Comparison of ENCODE assay signal across 18 cellular contexts in genomic region chr12:43132291-43132690, GRCh38.
DNase-seq lines count a peak whose midpoint lies in the region; ATAC-seq and TF ChIP-seq lines count a peak whose summit lies in the region.
"Had no signal": no experiment of that assay in that cellular context is flagged by ENCODE, and none has a peak within 500 bp of the region (broad histone marks: within the 10 kb centered on the region; RNA-seq: fewer than 3 reads in every experiment).

No MANE protein-coding gene starts in this region.

- peaks cover 10% of the 10 kb centered on the region for H3K4me1 Mint-ChIP-seq in MCF 10A (ENCODE audit: insufficient read depth, unreplicated experiment)
- H3K4me1 Mint-ChIP-seq in nephron: peaks cover 40% of the 10 kb centered on the region
- H3K4me1 Mint-ChIP-seq: CD14-positive monocyte; CD4-positive, alpha-beta memory T cell had no signal

- TF ChIP-seq CTCF in MCF 10A (IDR thresholded peaks at IDR 0.05; ENCODE audit: unreplicated experiment) (no peak), breast epithelium (IDR thresholded peaks at IDR 0.05) (no peak), nephron (IDR thresholded peaks at IDR 0.05; ENCODE audit: unreplicated experiment in 3 of 3) (no peak), lower lobe of right lung (IDR thresholded peaks at IDR 0.05) (no peak)

- H3K4me1 ChIP-seq in breast epithelium (no peaks in the 10 kb centered on the region), lower lobe of right lung (no peaks in the 10 kb centered on the region)
- H3K4me1 ChIP-seq: BLaER1 had no signal

- peak; percentile 34 for DNase-seq in MCF 10A (ENCODE audit: unreplicated experiment)
- DNase-seq in breast epithelium (ENCODE audit: low spot score in 2 of 2): no peak
- peak; percentile 2 for DNase-seq in fibroblast of gingiva (ENCODE audit: low read depth)
- DNase-seq in lower lobe of right lung: no peak
- no peak for DNase-seq in stimulated activated CD4-positive, alpha-beta T cell treated with anti-CD3 and anti-CD28 coated beads, Interleukin-1b, Interleukin-23, amount 100 ng/mL, for 48 hours
- no peak for DNase-seq in NCI-H2227 treated with DMSO at 0.1 percent for 48 hours (lab: John Stamatoyannopoulos, UW)
- no peak for DNase-seq in HuH-7 (ENCODE audit: low spot score)
- DNase-seq: CD4-positive, alpha-beta memory T cell; DMS153; DMS79 treated with DMSO at 0.1 percent for 48 hours; GF-D8; HCEC 1CT had no signal

- no peak overlapping the region for H3K4me3 ChIP-seq in breast epithelium
- no peak overlapping the region for H3K4me3 ChIP-seq in lower lobe of right lung
- H3K4me3 ChIP-seq: BLaER1, GM23338 had no signal

- POLR2A ChIA-PET in MCF 10A (lab: Yijun Ruan, JAX): interaction anchor here (1.5 kb wide), 1 partner anchor 12 kb away, joined by 4 read pairs; no protein-coding TSS in a partner anchor

- TF ChIP-seq POLR2A in breast epithelium (IDR thresholded peaks at IDR 0.05): no peak

- no peaks in the 10 kb centered on the region for H3K36me3 Mint-ChIP-seq in MCF 10A (ENCODE audit: insufficient read depth, unreplicated experiment)
- no peaks in the 10 kb centered on the region for H3K36me3 Mint-ChIP-seq in nephron (ENCODE audit: low read depth)
- H3K36me3 Mint-ChIP-seq: CD14-positive monocyte; CD4-positive, alpha-beta memory T cell had no signal

- no peak overlapping the region for H3K4me3 Mint-ChIP-seq in MCF 10A (ENCODE audit: unreplicated experiment)
- no peak overlapping the region for H3K4me3 Mint-ChIP-seq in nephron
- H3K4me3 Mint-ChIP-seq: CD14-positive monocyte; CD4-positive, alpha-beta memory T cell; GM23338 had no signal

- H3K27ac Mint-ChIP-seq in MCF 10A (ENCODE audit: low read depth, unreplicated experiment): no peak overlapping the region
- H3K27ac Mint-ChIP-seq in nephron: peak overlapping the region; percentile 35 to 82 (median 56)
- H3K27ac Mint-ChIP-seq: CD14-positive monocyte; CD4-positive, alpha-beta memory T cell; GM23338 had no signal

- H3K9me3 Mint-ChIP-seq in MCF 10A (ENCODE audit: unreplicated experiment) (peaks cover 10% of the 10 kb centered on the region), nephron (peaks cover 18% of the 10 kb centered on the region)

- H3K27me3 Mint-ChIP-seq in MCF 10A (ENCODE audit: insufficient read depth, unreplicated experiment) (no peaks in the 10 kb centered on the region), nephron (ENCODE audit: low read depth) (no peaks in the 10 kb centered on the region)
- H3K27me3 Mint-ChIP-seq: CD4-positive, alpha-beta memory T cell had no signal

- no peaks in the 10 kb centered on the region for H3K36me3 ChIP-seq in breast epithelium
- H3K36me3 ChIP-seq in lower lobe of right lung: no peaks in the 10 kb centered on the region
- H3K36me3 ChIP-seq: BLaER1 had no signal

- no peak for ATAC-seq in lower lobe of right lung

- BruUV-seq in MCF 10A (replicated peaks; lab: Mats Ljungman, UMichigan): no TSS peak

- intact Hi-C loops in MCF 10A (cut with micrococcal nuclease): no loop called here
- intact Hi-C loops in breast epithelium (cut with DNase I; ENCODE audit: low total_unique reads): loop anchor here (10.0 kb wide), 1 partner anchor 1647 kb away; no protein-coding TSS in a partner anchor
- intact Hi-C loops in lower lobe of right lung (cut with DNase I): no loop called here

- no peaks in the 10 kb centered on the region for H3K9me3 ChIP-seq in breast epithelium
- H3K9me3 ChIP-seq in lower lobe of right lung: no peaks in the 10 kb centered on the region
- H3K9me3 ChIP-seq: BLaER1 had no signal

- H3K27ac ChIP-seq in breast epithelium (no peak overlapping the region), lower lobe of right lung (no peak overlapping the region)
- H3K27ac ChIP-seq: 22Rv1, BLaER1, HL-60 had no signal

- CTCF ChIA-PET in MCF 10A (lab: Yijun Ruan, JAX): no interaction called here

- H3K27me3 ChIP-seq in breast epithelium (no peaks in the 10 kb centered on the region), lower lobe of right lung (ENCODE audit: low read depth) (no peaks in the 10 kb centered on the region)
- H3K27me3 ChIP-seq: BLaER1 had no signal

Comparison
In these comparisons a context has a peak if more than half of its experiments do, and no peak if none do; other contexts are left out.
1. DNase-seq: peak in MCF 10A (single experiment) and fibroblast of gingiva (single experiment); none in breast epithelium (0 of 2), lower lobe of right lung (single experiment), stimulated activated CD4-positive, alpha-beta T cell treated with anti-CD3 and anti-CD28 coated beads, Interleukin-1b, Interleukin-23, amount 100 ng/mL, for 48 hours (single experiment), NCI-H2227 treated with DMSO at 0.1 percent for 48 hours (single experiment) and HuH-7 (single experiment).